Comparison of ENCODE assay signal across 8 cellular contexts in genomic region chr11:106021967-106022794, GRCh38. TPM values are rescaled to one million over a fixed set of nuclear protein-coding genes. Genes with fewer than 3 reads are reported as not detected.
DNase-seq lines count a peak whose midpoint lies in the region; ATAC-seq and TF ChIP-seq lines count a peak whose summit lies in the region.

MSANTD4 (minus strand) TSS chr11:106022240; CDS start chr11:106010917, 11,323 bp downstream.

- peak in 1 of 2 donors; percentile 26 for TF ChIP-seq POLR2A in heart left ventricle (IDR thresholded peaks at IDR 0.05)

- H3K27ac ChIP-seq in heart left ventricle, result peak within 1 kb of the TSS; percentile 53 to 90 (median 84)

- H3K9me3 ChIP-seq in heart left ventricle, result no peaks in the 10 kb centered on the region

- H3K27me3 Mint-ChIP-seq in type B pancreatic cell, result no peaks in the 10 kb centered on the region

- peaks cover 0 to 45% (median 27%) of the 10 kb centered on the region in 12 donors for H3K4me1 ChIP-seq in heart left ventricle

- ATAC-seq in HG02798 (IDR thresholded peaks at IDR 0.05; ENCODE audit: poor library complexity, unreplicated experiment) (peak; percentile 97), heart left ventricle (peak; percentile 99)

- no peaks in the 10 kb centered on the region for H3K27me3 ChIP-seq in heart left ventricle

- intact Hi-C loops in heart left ventricle (cut with DNase I), result loop anchor here in 9 of 10 donors (1.0 to 5.0 kb wide), 4 partner anchors 45 to 55 kb away; partner anchors contain the start of genes AASDHPPT (in 8 of the 9) and KBTBD3 (in 8 of the 9)

- H3K27ac Mint-ChIP-seq in type B pancreatic cell, result peak within 1 kb of the TSS; percentile 96

- H3K4me3 Mint-ChIP-seq in type B pancreatic cell, result peak within 1 kb of the TSS; percentile 98

- 1 to 3% (median 1%) methylated on average over 21 to 48 of the region's 48 CpGs for WGBS in heart left ventricle, 4 donors

- TF ChIP-seq CTCF in GM12875 (IDR thresholded peaks at IDR 0.05; ENCODE audit: borderline replicate concordance, insufficient read depth, low read depth, low read length) (no peak), heart left ventricle (IDR thresholded peaks at IDR 0.05) (peak in 2 of 12 donors; percentile 10 to 28), type B pancreatic cell (conservative IDR thresholded peaks at IDR 0.05) (peak; percentile 19)

- H3K36me3 Mint-ChIP-seq in type B pancreatic cell, result peaks cover 10% of the 10 kb centered on the region

- H3K4me3 ChIP-seq in GM12875 (ENCODE audit: low read depth, low read length) (peak within 1 kb of the TSS; percentile 86), heart left ventricle (peak within 1 kb of the TSS; percentile 66 to 96 (median 80))

- no peaks in the 10 kb centered on the region for H3K9me3 Mint-ChIP-seq in type B pancreatic cell

- peaks cover 21% of the 10 kb centered on the region for H3K4me1 Mint-ChIP-seq in type B pancreatic cell (ENCODE audit: unreplicated experiment)

- DNase-seq in NCI-H146 (lab: John Stamatoyannopoulos, UW) (peak; percentile 99), T-helper 1 cell (peak; percentile 89 to 97 (median 92)), amniotic epithelial cell (ENCODE audit: low read depth) (peak; percentile 99), heart left ventricle (peak; percentile 99 to 100 (median 100)), pons (ENCODE audit: low spot score) (peak; percentile 100), type B pancreatic cell (ENCODE audit: extremely low spot score, unreplicated experiment) (peak; percentile 96)

- H3K36me3 ChIP-seq in heart left ventricle, result no peaks in the 10 kb centered on the region

RNA-seq across cellular contexts. Expression of gene MSANTD4, which starts in this region (rescaled TPM):
- total RNA-seq in heart left ventricle (10 to 100 TPM; 13.3 to 27.2 (median 19.7) TPM), type B pancreatic cell (ENCODE audit: low replicate concordance) (18.4 and 24.6 TPM in 2 replicates)
- 10 to 100 TPM in 1 of 2 donors, 1 to 10 TPM in 1; 7.3 to 28.7 TPM for polyA plus RNA-seq in heart left ventricle

Comparison
In these comparisons a context has a peak if more than half of its experiments do, and no peak if none do; other contexts are left out.
1. Peak in every context shown above with its lines: DNase-seq, ATAC-seq, H3K4me3 ChIP-seq and H3K27ac ChIP-seq.